In the genomic region with DNA sequence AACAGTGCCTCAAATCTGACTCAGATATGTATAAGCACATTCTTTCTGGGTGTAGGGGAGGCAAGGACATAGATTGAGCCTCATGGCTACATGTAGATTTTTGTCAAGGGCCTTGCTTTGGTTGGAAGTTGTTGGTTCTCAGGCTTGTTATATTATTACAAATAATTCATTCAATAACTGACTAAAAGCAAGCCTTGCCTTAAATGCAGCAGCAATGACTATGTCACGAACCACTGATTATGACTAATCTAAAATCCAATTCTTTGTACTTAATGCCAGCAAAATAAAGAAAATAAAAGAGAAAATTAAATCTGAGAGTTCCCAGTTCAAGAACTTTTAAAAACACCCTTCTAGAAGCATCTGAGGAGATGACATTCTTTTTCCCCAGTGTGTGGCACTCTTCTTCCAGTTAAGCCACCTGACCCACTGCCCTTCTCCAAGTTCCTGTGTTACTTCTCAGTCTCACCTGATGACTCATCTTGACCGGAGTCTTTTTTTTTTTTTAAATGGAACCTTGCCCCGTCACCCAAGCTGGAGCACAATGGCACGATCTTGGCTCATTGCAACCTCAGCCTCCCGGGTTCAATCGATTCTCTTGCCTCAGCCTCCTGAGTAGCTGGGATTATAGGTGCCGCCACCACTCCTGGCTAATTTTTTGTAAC, we compare ENCODE assay signal across 10 cellular contexts.
DNase-seq lines count a peak whose midpoint lies in the region; ATAC-seq, FAIRE-seq and TF ChIP-seq lines count a peak whose summit lies in the region.
"Had no signal": no experiment of that assay in that cellular context is flagged by ENCODE, and none has a peak within 500 bp of the region (broad histone marks: within the 10 kb centered on the region; RNA-seq: fewer than 3 reads in every experiment).

No MANE protein-coding gene starts in this region.

- H3K9me3 Mint-ChIP-seq in astrocyte (ENCODE audit: unreplicated experiment), result peaks cover 3% of the 10 kb centered on the region

- H3K18ac ChIP-seq in mesendoderm (ENCODE audit: low read length), result no peak overlapping the region

- H3K79me1 ChIP-seq in mesendoderm (ENCODE audit: low read length), result no peaks in the 10 kb centered on the region

- H3K27ac ChIP-seq in astrocyte (ENCODE audit: low read depth, low read length), result no peak overlapping the region
- H3K27ac ChIP-seq in mesendoderm (ENCODE audit: low read depth, low read length), result no peak overlapping the region
- H3K27ac ChIP-seq in upper lobe of right lung, result no peak overlapping the region
- H3K27ac ChIP-seq: SJSA1 had no signal

- no peak overlapping the region for H2BK120ac ChIP-seq in mesendoderm (ENCODE audit: low read depth, low read length)

- H4K8ac ChIP-seq in mesendoderm (ENCODE audit: low read depth, low read length), result no peak overlapping the region

- H3K4me1 Mint-ChIP-seq in astrocyte (ENCODE audit: low read depth, unreplicated experiment), result peaks cover 4% of the 10 kb centered on the region

- H2BK5ac ChIP-seq in mesendoderm (ENCODE audit: low read length), result no peak overlapping the region

- TF ChIP-seq CTCF in astrocyte (IDR thresholded peaks at IDR 0.05; ENCODE audit: insufficient read depth, low read depth, low read length) (no peak), upper lobe of right lung (IDR thresholded peaks at IDR 0.05) (no peak)

- H3K27me3 Mint-ChIP-seq in astrocyte (ENCODE audit: low read depth, unreplicated experiment), result no peaks in the 10 kb centered on the region

- ATAC-seq in GM19043 (IDR thresholded peaks at IDR 0.05; ENCODE audit: low read depth, unreplicated experiment), result peak; percentile 69
- ATAC-seq in upper lobe of right lung, result no peak

- H3K36me3 ChIP-seq in astrocyte (ENCODE audit: insufficient read depth, low read length) (no peaks in the 10 kb centered on the region), mesendoderm (ENCODE audit: control insufficient read depth, insufficient read depth, low read length) (no peaks in the 10 kb centered on the region), upper lobe of right lung (no peaks in the 10 kb centered on the region)
- H3K36me3 ChIP-seq: SJSA1 had no signal

- no peak overlapping the region for H2AK5ac ChIP-seq in mesendoderm (ENCODE audit: low read length)

- H3K4me1 ChIP-seq in astrocyte (ENCODE audit: insufficient read depth, low read length) (peaks cover 6% of the 10 kb centered on the region), mesendoderm (ENCODE audit: control insufficient read depth, low read depth, low read length) (no peaks in the 10 kb centered on the region), upper lobe of right lung (no peaks in the 10 kb centered on the region)

- H3K36me3 Mint-ChIP-seq in astrocyte (ENCODE audit: low read depth, unreplicated experiment), result no peaks in the 10 kb centered on the region

- H4K20me1 ChIP-seq in astrocyte (ENCODE audit: insufficient read depth, low read length), result no peaks in the 10 kb centered on the region

- no peak overlapping the region for H4K5ac ChIP-seq in mesendoderm (ENCODE audit: low read length)

- H3K27me3 ChIP-seq in astrocyte (ENCODE audit: insufficient read depth, low read length) (no peaks in the 10 kb centered on the region), mesendoderm (ENCODE audit: insufficient read depth, low read length, poor library complexity) (no peaks in the 10 kb centered on the region), upper lobe of right lung (no peaks in the 10 kb centered on the region)
- H3K27me3 ChIP-seq: SJSA1 had no signal

- intact Hi-C loops in upper lobe of right lung (cut with DNase I), result no loop called here

- DNase-seq in HK-2 (ENCODE audit: unreplicated experiment) (peak; percentile 33), astrocyte (ENCODE audit: low read depth) (peak; percentile 25), mesendoderm (peak; percentile 85), upper lobe of right lung (no peak), SHP77 treated with DMSO at 0.1 percent for 48 hours (lab: John Stamatoyannopoulos, UW) (no peak), UCSD-AML1 (lab: John Stamatoyannopoulos, UW; ENCODE audit: unreplicated experiment) (no peak)
- DNase-seq in effector CD4-positive, alpha-beta T cell, result no peak
- DNase-seq: activated T-cell treated with anti-CD3 and anti-CD28 coated beads for 4 hours had no signal

- FAIRE-seq in astrocyte (lab: Jason Lieb, UNC), result no peak

- no peak overlapping the region for H3K4me3 ChIP-seq in astrocyte (ENCODE audit: insufficient read depth, low read depth, low read length)
- no peak overlapping the region for H3K4me3 ChIP-seq in mesendoderm (ENCODE audit: low read length)
- no peak overlapping the region for H3K4me3 ChIP-seq in upper lobe of right lung
- H3K4me3 ChIP-seq: SJSA1 had no signal

- H3K4me3 Mint-ChIP-seq in astrocyte (ENCODE audit: unreplicated experiment), result no peak overlapping the region

- no peak overlapping the region for H3K56ac ChIP-seq in mesendoderm (ENCODE audit: low read length)

- H3K4me2 ChIP-seq in astrocyte (ENCODE audit: low read length) (no peak overlapping the region), mesendoderm (ENCODE audit: low read length) (no peak overlapping the region)

- H3K23ac ChIP-seq in mesendoderm (ENCODE audit: low read length), result no peak overlapping the region

- no peak overlapping the region for H2AFZ ChIP-seq in astrocyte (ENCODE audit: low read depth, low read length)

- no peak overlapping the region for H3K4ac ChIP-seq in mesendoderm (ENCODE audit: low read depth, low read length)

- H3K27ac Mint-ChIP-seq in astrocyte (ENCODE audit: unreplicated experiment), result no peak overlapping the region

- no peak overlapping the region for H2BK15ac ChIP-seq in mesendoderm (replicated peaks; ENCODE audit: low read depth)

- H3K9ac ChIP-seq in astrocyte (ENCODE audit: low read length), result no peak overlapping the region
- H3K9ac ChIP-seq in mesendoderm (ENCODE audit: low read length), result no peak overlapping the region

- H3K79me2 ChIP-seq in astrocyte (ENCODE audit: insufficient read depth, low read length) (no peaks in the 10 kb centered on the region), mesendoderm (ENCODE audit: control insufficient read depth, insufficient read depth, low read length) (no peaks in the 10 kb centered on the region)

- WGBS in mesendoderm (ENCODE audit: extremely low coverage, insufficient coverage, low lambda C conversion rate), result no CpG with 5 or more reads among the region's 7 CpGs

- H3K9me3 ChIP-seq in astrocyte (ENCODE audit: insufficient read depth, low read depth, low read length), result no peaks in the 10 kb centered on the region
- no peaks in the 10 kb centered on the region for H3K9me3 ChIP-seq in upper lobe of right lung
- H3K9me3 ChIP-seq: SJSA1 had no signal

Comparison
In these comparisons a context has a peak if more than half of its experiments do, and no peak if none do; other contexts are left out.
1. DNase-seq: peak in HK-2 (single experiment), astrocyte (single experiment) and mesendoderm (single experiment); none in upper lobe of right lung (single experiment), effector CD4-positive, alpha-beta T cell (single experiment), SHP77 treated with DMSO at 0.1 percent for 48 hours (single experiment) and UCSD-AML1 (single experiment).